29 cellular contexts compared by ENCODE assay signal in the genomic region with DNA sequence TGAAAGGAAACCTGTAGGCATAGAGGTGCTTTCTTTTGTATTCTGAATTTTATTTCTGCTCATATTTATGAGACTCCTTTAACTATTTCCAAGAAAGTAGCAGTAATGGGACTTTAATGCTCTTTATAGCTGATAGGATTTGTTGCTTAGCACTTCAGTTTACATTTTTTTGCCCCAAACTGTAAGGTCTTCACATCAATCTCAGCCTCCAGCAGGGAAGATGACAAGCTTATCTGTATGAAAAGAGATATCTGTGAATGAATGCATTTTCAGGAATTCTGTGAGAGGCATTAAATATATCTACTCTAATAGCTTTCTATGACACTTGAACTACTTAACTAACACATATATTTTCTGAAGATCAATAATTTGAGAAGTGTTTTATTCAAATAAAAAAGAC.
"Had no signal": no experiment of that assay in that cellular context is flagged by ENCODE, and none has a peak within 500 bp of the region (broad histone marks: within the 10 kb centered on the region; RNA-seq: fewer than 3 reads in every experiment).

No MANE protein-coding gene starts in this region.

- H3K27me3 ChIP-seq: adrenal gland, ascending aorta, body of pancreas, brain microvascular endothelial cell, breast epithelium, cardiac muscle cell had no signal

- H3K4me1 ChIP-seq: adrenal gland, ascending aorta, body of pancreas, breast epithelium had no signal

- H3K9me3 ChIP-seq: adrenal gland, ascending aorta, body of pancreas had no signal

- DNase-seq: activated effector memory CD4-positive, alpha-beta T cell treated with anti-CD3 and anti-CD28 coated beads, Interleukin-2, amount 50 U/mL, for 16 hours; activated effector memory CD4-positive, alpha-beta T cell treated with Interleukin-2 at 50 U/mL for 16 hours; activated gamma-delta T cell; activated gamma-delta T cell treated with Interleukin-2 at 50 U/mL for 16 hours; activated naive CD4-positive, alpha-beta T cell; activated naive CD4-positive, alpha-beta T cell treated with anti-CD3 and anti-CD28 coated beads for 36 hours; activated naive CD4-positive, alpha-beta T cell treated with anti-CD3 and anti-CD28 coated beads, Interleukin-2, amount 10 ng/mL, durations not matched to agents 7 days and 5 days; activated naive CD4-positive, alpha-beta T cell treated with anti-CD3 and anti-CD28 coated beads, Interleukin-2, amount 50 U/mL, for 16 hours; activated naive CD4-positive, alpha-beta T cell treated with Interleukin-2 at 50 U/mL for 16 hours; activated naive CD8-positive, alpha-beta T cell treated with anti-CD3 and anti-CD28 coated beads for 36 hours; activated naive CD8-positive, alpha-beta T cell treated with anti-CD3 and anti-CD28 coated beads, Interleukin-2, amount 10 ng/mL, durations not matched to agents 7 days and 5 days; activated naive CD8-positive, alpha-beta T cell treated with anti-CD3 and anti-CD28 coated beads, Interleukin-2, amount 50 U/mL, for 24 hours; activated T-cell treated with anti-CD3 and anti-CD28 coated beads, Interleukin-2, amount 50 U/mL, for 1 hour; activated T-cell treated with anti-CD3 and anti-CD28 coated beads, Interleukin-2, amount 50 U/mL, for 24 hours; activated T-cell treated with anti-CD3 and anti-CD28 coated beads, Interleukin-2, amount 50 U/mL, for 4 hours; activated T-cell treated with anti-CD3 and anti-CD28 coated beads, Interleukin-2, amount 50 U/mL, for 48 hours; activated T-cell treated with anti-CD3 and anti-CD28 coated beads, Interleukin-2, amount 50 U/mL, for 72 hours; adrenal gland; amniotic stem cell; amygdala; anterior cingulate cortex; aorta; body of pancreas; brain microvascular endothelial cell; caudate nucleus; cerebellar nuclear complex had no signal

- H3K27ac ChIP-seq: adrenal gland, ascending aorta, body of pancreas, brain microvascular endothelial cell, breast epithelium, cardiac muscle cell had no signal

- H3K4me3 ChIP-seq: adrenal gland, ascending aorta, body of pancreas, breast epithelium, cardiac muscle cell had no signal

- H3K36me3 ChIP-seq: adrenal gland, ascending aorta, brain microvascular endothelial cell, breast epithelium, cardiac muscle cell had no signal
